37 cellular contexts compared by ENCODE assay signal in the genomic region with DNA sequence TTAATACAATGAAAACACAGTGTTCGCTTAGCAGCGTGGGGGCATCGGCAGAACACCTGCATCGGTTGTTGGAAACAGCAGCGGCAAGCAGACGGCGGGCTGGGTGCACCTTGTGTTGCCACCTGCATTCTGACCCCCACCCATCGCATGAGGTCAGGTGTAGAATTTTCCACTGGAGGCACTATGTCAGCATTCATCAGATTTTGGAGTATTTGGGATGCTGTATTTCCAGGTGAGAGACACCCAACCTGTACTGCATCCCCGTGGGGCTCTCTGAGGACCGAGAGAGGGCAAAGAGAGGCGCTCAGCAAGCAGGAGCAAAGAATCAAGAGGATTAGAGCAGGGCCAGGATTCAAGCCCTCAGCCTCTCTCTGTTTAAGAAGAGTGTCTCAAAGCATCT.
"Had no signal": no experiment of that assay in that cellular context is flagged by ENCODE, and none has a peak within 500 bp of the region (broad histone marks: within the 10 kb centered on the region; RNA-seq: fewer than 3 reads in every experiment).

No MANE protein-coding gene starts in this region.

- H3K27ac ChIP-seq: KMS-11 had no signal

- H3K36me3 ChIP-seq: MG63 had no signal

- DNase-seq: Karpas-422, Kasumi-1, KG1, MG63, MM.1S, MV-4-11, NCI-H1048, NCI-H1092, NCI-H1092 treated with DMSO at 0.1 percent for 48 hours, NCI-H1105, NCI-H1105 treated with DMSO at 0.1 percent for 48 hours, NCI-H1417, NCI-H1417 treated with DMSO at 0.1 percent for 48 hours, NCI-H1436, NCI-H1436 treated with DMSO at 0.1 percent for 48 hours, NCI-H146, NCI-H1694, NCI-H1694 treated with DMSO at 0.1 percent for 48 hours, NCI-H187, NCI-H187 treated with DMSO at 0.1 percent for 48 hours, NCI-H1930, NCI-H2029, NCI-H2029 treated with DMSO at 0.1 percent for 48 hours, NCI-H2081, NCI-H2081 treated with DMSO at 0.1 percent for 48 hours, NCI-H2107, NCI-H2171, NCI-H2171 treated with DMSO at 0.1 percent for 48 hours, NCI-H2227 treated with DMSO at 0.1 percent for 48 hours, NCI-H226, NCI-H345, NCI-H446, NCI-H446 treated with DMSO at 0.1 percent for 48 hours, NCI-H510A, NCI-H510A treated with DMSO at 0.1 percent for 48 hours, NCI-H524 had no signal

- H3K27me3 ChIP-seq: MG63 had no signal

- H3K4me3 ChIP-seq: MG63 had no signal

- H3K9me3 ChIP-seq: MG63 had no signal
